Comparison of ENCODE assay signal across 18 cellular contexts in genomic region chr13:35848868-35849644, GRCh38.
DNase-seq lines count a peak whose midpoint lies in the region; ATAC-seq, FAIRE-seq and TF ChIP-seq lines count a peak whose summit lies in the region.
"Had no signal": no experiment of that assay in that cellular context is flagged by ENCODE, and none has a peak within 500 bp of the region (broad histone marks: within the 10 kb centered on the region; RNA-seq: fewer than 3 reads in every experiment).

No MANE protein-coding gene starts in this region.

- H3K27me3 Mint-ChIP-seq in GM23338 (ENCODE audit: insufficient read depth, low read depth, poor library complexity) (peaks cover 2% of the 10 kb centered on the region), nephron (ENCODE audit: low read depth) (no peaks in the 10 kb centered on the region)
- H3K27me3 Mint-ChIP-seq in T-helper 2 cell treated with Interferon-gamma antibody and Interleukin-4, amounts not matched to agents 5 μg/mL and 100 μg/mL, for 36 hours (ENCODE audit: low read depth), result no peaks in the 10 kb centered on the region

- H3K4me3 Mint-ChIP-seq in GM23338 (no peak overlapping the region), nephron (no peak overlapping the region)
- no peak overlapping the region for H3K4me3 Mint-ChIP-seq in T-helper 2 cell treated with Interferon-gamma antibody and Interleukin-4, amounts not matched to agents 5 μg/mL and 100 μg/mL, for 36 hours
- H3K4me3 Mint-ChIP-seq: B cell had no signal

- H3F3A ChIP-seq in GM23338 (replicated peaks; ENCODE audit: low read depth), result no peaks in the 10 kb centered on the region

- H3K27ac ChIP-seq in GM23338 (ENCODE audit: low read depth) (no peak overlapping the region), dorsolateral prefrontal cortex (peak overlapping the region in 40 of 59 donors; percentile 4 to 71 (median 39))

- FAIRE-seq in HTR-8/SVneo (lab: Jason Lieb, UNC), result no peak
- FAIRE-seq: H1 had no signal

- H3K36me3 Mint-ChIP-seq in GM23338 (ENCODE audit: low read depth) (peaks cover 34% of the 10 kb centered on the region), nephron (ENCODE audit: low read depth) (no peaks in the 10 kb centered on the region)
- H3K36me3 Mint-ChIP-seq in T-helper 2 cell treated with Interferon-gamma antibody and Interleukin-4, amounts not matched to agents 5 μg/mL and 100 μg/mL, for 36 hours (ENCODE audit: low read depth), result no peaks in the 10 kb centered on the region

- H3K27ac Mint-ChIP-seq in GM23338 (no peak overlapping the region), nephron (peak overlapping the region; percentile 36 to 70 (median 62))
- no peak overlapping the region for H3K27ac Mint-ChIP-seq in T-helper 2 cell treated with Interferon-gamma antibody and Interleukin-4, amounts not matched to agents 5 μg/mL and 100 μg/mL, for 36 hours
- H3K27ac Mint-ChIP-seq: B cell had no signal

- H3K4me1 Mint-ChIP-seq in GM23338 (peaks cover 33% of the 10 kb centered on the region), nephron (peaks cover 52% of the 10 kb centered on the region)
- no peaks in the 10 kb centered on the region for H3K4me1 Mint-ChIP-seq in T-helper 2 cell treated with Interferon-gamma antibody and Interleukin-4, amounts not matched to agents 5 μg/mL and 100 μg/mL, for 36 hours (ENCODE audit: low read depth)
- H3K4me1 Mint-ChIP-seq: B cell had no signal

- TF ChIP-seq CTCF in GM23338 (conservative IDR thresholded peaks at IDR 0.05; ENCODE audit: low read depth in 2 of 2), result no peak
- no peak for TF ChIP-seq CTCF in dorsolateral prefrontal cortex (IDR thresholded peaks at IDR 0.05 in 54 of 56, conservative IDR thresholded peaks at IDR 0.05 in 2 of 56; ENCODE audit: low read depth in 1 of 56, partially characterized antibody in 56 of 56)
- TF ChIP-seq CTCF in nephron (IDR thresholded peaks at IDR 0.05; ENCODE audit: unreplicated experiment in 3 of 3), result no peak

- no peaks in the 10 kb centered on the region for H3K9me3 Mint-ChIP-seq in GM23338
- no peaks in the 10 kb centered on the region for H3K9me3 Mint-ChIP-seq in nephron
- H3K9me3 Mint-ChIP-seq in T-helper 2 cell treated with Interferon-gamma antibody and Interleukin-4, amounts not matched to agents 5 μg/mL and 100 μg/mL, for 36 hours, result no peaks in the 10 kb centered on the region

- no peak overlapping the region for H3K4me3 ChIP-seq in GM23338
- H3K4me3 ChIP-seq in dorsolateral prefrontal cortex, result peak overlapping the region in 12 of 59 donors; percentile 1 to 17 (median 8)

- H3K79me2 ChIP-seq in GM23338 (replicated peaks; ENCODE audit: insufficient read depth), result peaks cover 24% of the 10 kb centered on the region

- no peak overlapping the region for H2AFZ ChIP-seq in GM23338

- ATAC-seq in GM23338, result no peak

- DNase-seq in GM23338 (ENCODE audit: low spot score) (no peak), dorsolateral prefrontal cortex (no peak), UCSD-AML1 (lab: John Stamatoyannopoulos, UW; ENCODE audit: unreplicated experiment) (no peak), HuH-7 (ENCODE audit: low spot score) (no peak), HTR-8/SVneo (ENCODE audit: insufficient read length, low spot score) (no peak)
- DNase-seq in T-helper 2 cell treated with Interferon-gamma antibody and Interleukin-4, amounts not matched to agents 5 μg/mL and 100 μg/mL, for 36 hours (ENCODE audit: low spot score), result no peak
- DNase-seq: DND-41, GDM1, MM.1S, NCI-H1092, NCI-H1436 treated with DMSO at 0.1 percent for 48 hours, NCI-H2029 treated with DMSO at 0.1 percent for 48 hours, NCI-H774, OCI-M1, SHP77 treated with DMSO at 0.1 percent for 48 hours had no signal

- H3K27me3 ChIP-seq in GM23338 (ENCODE audit: insufficient read depth) (no peaks in the 10 kb centered on the region), dorsolateral prefrontal cortex (no peaks in the 10 kb centered on the region)

- H3K4me2 ChIP-seq in GM23338, result 0 out of 2 replicates have a peak overlapping the region, but pooled peaks have one; percentile 7

- 0 out of 2 replicates have a peak, but pooled peaks cover 4% of the 10 kb centered on the region for H3K9me2 ChIP-seq in GM23338 (ENCODE audit: insufficient read depth)

- H3K4me1 ChIP-seq in GM23338 (ENCODE audit: insufficient read depth), result peaks cover 23% of the 10 kb centered on the region

- H4K20me1 ChIP-seq in GM23338 (replicated peaks; ENCODE audit: insufficient read depth), result no peaks in the 10 kb centered on the region; the same call in 1 of the 2 replicates

- no peaks in the 10 kb centered on the region for H3K36me3 ChIP-seq in GM23338 (ENCODE audit: insufficient read depth)

- intact Hi-C loops in dorsolateral prefrontal cortex (cut with DNase I), result no loop called here

TF ChIP-seq in GM23338, 12 proteins besides CTCF, POLR2A, EP300 and RAD21 (continues in another document):
- TF ChIP-seq ETS1 (IDR thresholded peaks at IDR 0.05) (no peak), CREB1 (CRISPR knock-in tag; IDR thresholded peaks at IDR 0.05; ENCODE audit: low read depth) (no peak), JUNB (IDR thresholded peaks at IDR 0.05; ENCODE audit: unreplicated experiment) (no peak), ZNF114 (CRISPR knock-in tag; IDR thresholded peaks at IDR 0.05) (no peak), EZH2phosphoT487 (IDR thresholded peaks at IDR 0.05; ENCODE audit: unreplicated experiment) (no peak), NANOG (IDR thresholded peaks at IDR 0.05; ENCODE audit: borderline replicate concordance) (no peak), REST (IDR thresholded peaks at IDR 0.05; ENCODE audit: unreplicated experiment) (no peak), EZH2 (IDR thresholded peaks at IDR 0.05; ENCODE audit: low read depth, unreplicated experiment) (no peak), ZNF331 (CRISPR knock-in tag; IDR thresholded peaks at IDR 0.05; ENCODE audit: low read depth) (no peak), POLR2AphosphoS5 (IDR thresholded peaks at IDR 0.05; ENCODE audit: low read depth) (no peak), STAT1 (IDR thresholded peaks at IDR 0.05; ENCODE audit: unreplicated experiment) (no peak)

Comparison
In these comparisons a context has a peak if more than half of its experiments do, and no peak if none do; other contexts are left out.
1. H3K27ac Mint-ChIP-seq: peak in nephron (3 of 3); none in GM23338 (single experiment) and T-helper 2 cell treated with Interferon-gamma antibody and Interleukin-4, amounts not matched to agents 5 μg/mL and 100 μg/mL, for 36 hours (single experiment).